In the genomic region with DNA sequence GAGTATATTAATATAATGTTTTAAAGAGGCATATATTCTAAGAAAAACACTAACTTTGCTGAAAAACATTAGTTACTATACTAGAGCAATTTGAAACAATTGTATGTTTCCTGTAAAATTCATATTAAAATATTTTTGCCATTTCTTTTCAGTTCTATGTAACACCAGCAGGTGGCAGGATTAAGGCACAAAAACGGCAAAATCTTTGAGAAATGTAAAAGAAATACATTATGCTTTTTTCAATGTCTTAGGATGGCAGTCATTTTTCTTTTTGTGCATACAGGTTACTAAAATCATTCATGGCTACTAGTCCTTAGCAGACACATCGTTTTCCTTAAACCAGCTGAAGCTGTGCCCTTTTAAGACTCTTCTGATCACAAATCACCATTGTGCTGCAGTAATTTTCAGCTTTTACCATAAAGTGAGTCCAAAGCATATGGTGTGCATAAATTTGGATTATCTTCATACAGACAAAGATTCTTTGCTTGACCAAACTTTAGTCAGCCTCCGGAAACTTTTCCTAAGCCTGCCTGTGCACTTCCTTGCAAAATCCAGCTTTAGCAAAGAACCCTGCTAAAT, we compare ENCODE assay signal across 8 cellular contexts.
A peak's percentile ranks its signal among the peaks of the same experiment; 100 is the strongest.
DNase-seq lines count a peak whose midpoint lies in the region; ATAC-seq and TF ChIP-seq lines count a peak whose summit lies in the region.
"Had no signal": no experiment of that assay in that cellular context is flagged by ENCODE, and none has a peak within 500 bp of the region (broad histone marks: within the 10 kb centered on the region; RNA-seq: fewer than 3 reads in every experiment).

No MANE protein-coding gene starts in this region.

- H3K4me3 Mint-ChIP-seq in osteocyte (ENCODE audit: unreplicated experiment), result no peak overlapping the region
- H3K4me3 Mint-ChIP-seq in activated CD4-positive, alpha-beta memory T cell treated with anti-CD3 and anti-CD28 coated beads, Interleukin-2, amount 10 ng/mL, durations not matched to agents 7 days and 5 days, result no peak overlapping the region

- H3K36me3 Mint-ChIP-seq in osteocyte (ENCODE audit: unreplicated experiment), result no peaks in the 10 kb centered on the region
- no peaks in the 10 kb centered on the region for H3K36me3 Mint-ChIP-seq in activated CD4-positive, alpha-beta memory T cell treated with anti-CD3 and anti-CD28 coated beads, Interleukin-2, amount 10 ng/mL, durations not matched to agents 7 days and 5 days (ENCODE audit: low read depth)

- CTCF ChIA-PET in activated CD4-positive, alpha-beta memory T cell treated with anti-CD3 and anti-CD28 coated beads, Interleukin-2, amount 10 ng/mL, durations not matched to agents 7 days and 5 days (lab: Charles Lee), result no interaction called here

- POLR2A ChIA-PET in activated CD4-positive, alpha-beta memory T cell treated with anti-CD3 and anti-CD28 coated beads, Interleukin-2, amount 10 ng/mL, durations not matched to agents 7 days and 5 days (lab: Charles Lee), result no interaction called here

- H3K36me3 ChIP-seq in colonic mucosa, result no peaks in the 10 kb centered on the region

- no peak for ATAC-seq in stimulated activated naive CD8-positive, alpha-beta T cell treated with anti-CD3 and anti-CD28 coated beads, Interleukin-15, Interleukin-2, amounts not matched to agents 100 U/mL and 50 U/mL, for 24 hours

- peak; percentile 25 for TF ChIP-seq CTCF in GM12865 (IDR thresholded peaks at IDR 0.05; ENCODE audit: insufficient read depth, low read depth, low read length, missing control alignments)
- peak; percentile 48 for TF ChIP-seq CTCF in colonic mucosa (IDR thresholded peaks at IDR 0.05)
- TF ChIP-seq CTCF in osteocyte (IDR thresholded peaks at IDR 0.05), result peak; percentile 74

- H3K9me3 ChIP-seq in colonic mucosa, result no peaks in the 10 kb centered on the region

- H3K27me3 Mint-ChIP-seq in osteocyte (ENCODE audit: unreplicated experiment), result no peaks in the 10 kb centered on the region
- no peaks in the 10 kb centered on the region for H3K27me3 Mint-ChIP-seq in activated CD4-positive, alpha-beta memory T cell treated with anti-CD3 and anti-CD28 coated beads, Interleukin-2, amount 10 ng/mL, durations not matched to agents 7 days and 5 days

- no peaks in the 10 kb centered on the region for H3K9me3 Mint-ChIP-seq in osteocyte (ENCODE audit: unreplicated experiment)
- H3K9me3 Mint-ChIP-seq in activated CD4-positive, alpha-beta memory T cell treated with anti-CD3 and anti-CD28 coated beads, Interleukin-2, amount 10 ng/mL, durations not matched to agents 7 days and 5 days, result no peaks in the 10 kb centered on the region

- H3K27ac Mint-ChIP-seq in osteocyte (ENCODE audit: unreplicated experiment), result no peak overlapping the region
- H3K27ac Mint-ChIP-seq in activated CD4-positive, alpha-beta memory T cell treated with anti-CD3 and anti-CD28 coated beads, Interleukin-2, amount 10 ng/mL, durations not matched to agents 7 days and 5 days, result no peak overlapping the region

- no peaks in the 10 kb centered on the region for H3K4me1 ChIP-seq in colonic mucosa

- no peak overlapping the region for H3K9ac ChIP-seq in colonic mucosa (ENCODE audit: low read depth in 2 of 2, low read length in 2 of 2)

- intact Hi-C loops in colonic mucosa (cut with DNase I), result loop anchor here (5.0 kb wide), 1 partner anchor 407 kb away; no protein-coding TSS in a partner anchor

- H3K4me1 Mint-ChIP-seq in osteocyte (ENCODE audit: unreplicated experiment), result no peaks in the 10 kb centered on the region
- no peaks in the 10 kb centered on the region for H3K4me1 Mint-ChIP-seq in activated CD4-positive, alpha-beta memory T cell treated with anti-CD3 and anti-CD28 coated beads, Interleukin-2, amount 10 ng/mL, durations not matched to agents 7 days and 5 days

- DNase-seq in GM12865 (ENCODE audit: low read depth), result peak; percentile 1
- DNase-seq in NCI-H146 treated with DMSO at 0.1 percent for 48 hours (lab: John Stamatoyannopoulos, UW; ENCODE audit: unreplicated experiment), result peak; percentile 7
- DNase-seq in colonic mucosa, result no peak
- DNase-seq in osteocyte (ENCODE audit: extremely low spot score, unreplicated experiment), result no peak
- DNase-seq in stimulated activated naive CD8-positive, alpha-beta T cell treated with anti-CD3 and anti-CD28 coated beads, Interleukin-15, Interleukin-2, amounts not matched to agents 100 U/mL and 50 U/mL, for 24 hours, result no peak
- no peak for DNase-seq in activated CD4-positive, alpha-beta memory T cell treated with anti-CD3 and anti-CD28 coated beads, Interleukin-2, amount 10 ng/mL, durations not matched to agents 7 days and 5 days
- no peak for DNase-seq in cerebellar nuclear complex (lab: John Stamatoyannopoulos, UW)
- DNase-seq: NCI-H1048 had no signal

- H3K27ac ChIP-seq in colonic mucosa, result no peak overlapping the region

- no peak overlapping the region for H3K4me3 ChIP-seq in GM12865 (ENCODE audit: low read depth, low read length)
- H3K4me3 ChIP-seq in colonic mucosa, result no peak overlapping the region

- H3K27me3 ChIP-seq in colonic mucosa, result no peaks in the 10 kb centered on the region

Comparison
In these comparisons a context has a peak if more than half of its experiments do, and no peak if none do; other contexts are left out.
1. DNase-seq: peak in GM12865 (single experiment) and NCI-H146 treated with DMSO at 0.1 percent for 48 hours (single experiment); none in colonic mucosa (single experiment), osteocyte (single experiment), stimulated activated naive CD8-positive, alpha-beta T cell treated with anti-CD3 and anti-CD28 coated beads, Interleukin-15, Interleukin-2, amounts not matched to agents 100 U/mL and 50 U/mL, for 24 hours (single experiment), activated CD4-positive, alpha-beta memory T cell treated with anti-CD3 and anti-CD28 coated beads, Interleukin-2, amount 10 ng/mL, durations not matched to agents 7 days and 5 days (single experiment) and cerebellar nuclear complex (0 of 2).
2. Peak in every context shown above with its lines, with median percentiles within 50 percentile points of each other: CTCF ChIP-seq.